ENCODE assay signal across 13 cellular contexts in the genomic region with DNA sequence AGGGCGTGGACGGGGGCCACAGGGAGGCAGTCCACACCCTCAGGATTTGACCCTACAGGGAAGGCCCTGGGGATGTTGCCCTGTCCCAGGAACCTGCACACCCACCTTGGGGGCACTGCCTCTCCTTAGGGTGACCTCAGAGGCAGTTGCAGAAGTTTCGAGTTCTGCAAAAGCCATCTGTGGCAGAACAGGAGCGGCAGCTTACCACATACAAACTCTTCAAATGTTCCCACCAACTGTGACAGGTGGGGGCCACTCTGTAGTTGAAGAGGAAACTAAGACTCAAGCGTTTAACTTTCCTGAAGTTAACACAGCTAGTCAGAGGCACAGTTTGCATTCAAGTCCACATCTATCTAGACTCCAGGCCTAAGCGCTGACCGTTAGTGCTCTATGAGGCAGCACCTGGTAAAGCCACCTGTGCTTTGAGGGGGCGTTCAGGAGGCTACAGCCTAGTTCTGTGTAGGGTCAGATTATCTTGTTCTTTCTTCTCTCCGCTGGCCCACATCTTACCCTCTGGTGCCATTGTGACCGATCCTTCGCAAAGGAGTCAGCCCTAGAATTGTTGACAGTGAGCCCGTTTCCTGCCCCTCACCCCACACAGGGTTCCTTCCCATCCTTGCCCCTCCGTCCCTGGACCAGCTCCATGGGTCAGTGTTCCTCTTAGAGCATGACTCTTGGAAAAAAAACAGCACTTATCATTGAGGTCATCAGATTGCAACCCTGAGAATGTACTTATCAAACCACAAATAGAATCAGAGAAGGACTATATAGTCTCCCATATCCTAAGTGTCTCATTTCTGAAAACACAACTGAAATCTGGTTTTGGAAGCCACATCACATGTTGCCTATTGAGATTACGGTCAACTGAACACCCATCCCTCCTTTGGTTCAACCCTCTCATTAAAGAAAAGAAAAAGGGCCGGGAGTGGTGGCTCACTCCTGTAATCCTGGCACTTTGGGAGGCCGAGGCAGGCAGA. TPM values are rescaled to one million over a fixed set of nuclear protein-coding genes. Genes with fewer than 3 reads are reported as not detected.
DNase-seq lines count a peak whose midpoint lies in the region; ATAC-seq and TF ChIP-seq lines count a peak whose summit lies in the region.
"Had no signal": no experiment of that assay in that cellular context is flagged by ENCODE, and none has a peak within 500 bp of the region (broad histone marks: within the 10 kb centered on the region; RNA-seq: fewer than 3 reads in every experiment).

No MANE protein-coding gene starts in this region.

- H3K4me3 ChIP-seq in BLaER1 = no peak overlapping the region
- H3K4me3 ChIP-seq in IMR-90 (ENCODE audit: insufficient read depth, low read depth, low read length) = no peak overlapping the region
- H3K4me3 ChIP-seq in dorsolateral prefrontal cortex = no peak overlapping the region
- no peak overlapping the region for H3K4me3 ChIP-seq in A673 (ENCODE audit: low read depth, low read length, poor library complexity, severe bottlenecking)

- TF ChIP-seq POLR2A in IMR-90 (IDR thresholded peaks at IDR 0.05; ENCODE audit: low read depth, low read length) = no peak

- H2BK120ac ChIP-seq in IMR-90 (ENCODE audit: low read depth, low read length) = no peak overlapping the region

- no peak overlapping the region for H4K5ac ChIP-seq in IMR-90 (ENCODE audit: low read depth, low read length)

- H3K27ac ChIP-seq in BLaER1 (peak overlapping the region; percentile 33; the same call in 1 of the 2 replicates), IMR-90 (ENCODE audit: insufficient read depth, low read length) (no peak overlapping the region), dorsolateral prefrontal cortex (peak overlapping the region in 49 of 59 donors; percentile 0 to 100 (median 95)), A673 (ENCODE audit: low read depth, low read length, poor library complexity, severe bottlenecking) (no peak overlapping the region)

- no peak overlapping the region for H2BK15ac ChIP-seq in IMR-90 (ENCODE audit: low read depth, low read length)

- CTCF ChIA-PET in IMR-90 (lab: Yijun Ruan, JAX) (no interaction called here), A673 (lab: Charles Lee) (interaction anchor here (0.6 kb wide), 1 partner anchor 186 kb away, joined by 3 read pairs; no protein-coding TSS in a partner anchor)

- in situ Hi-C loops in IMR-90 (cut with MboI; ENCODE audit: low sequenced_read_pairs) = no loop called here

- intact Hi-C loops in IMR-90 (cut with micrococcal nuclease) = no loop called here
- intact Hi-C loops in dorsolateral prefrontal cortex (cut with DNase I) = no loop called here
- intact Hi-C loops in A673 (cut with micrococcal nuclease; ENCODE audit: unreplicated experiment) = no loop called here
- intact Hi-C loops in Right ventricle myocardium inferior (cut with DNase I) = no loop called here

- H3K14ac ChIP-seq in IMR-90 (replicated peaks; ENCODE audit: low read depth, low read length) = no peak overlapping the region

- dilution Hi-C loops in IMR-90 (cut with HindIII; ENCODE audit: low sequenced_read_pairs, unreplicated experiment) = no loop called here

- no peak for TF ChIP-seq RAD21 in IMR-90 (IDR thresholded peaks at IDR 0.05; ENCODE audit: low read length)

- H2AK9ac ChIP-seq in IMR-90 (replicated peaks; ENCODE audit: low read depth, low read length, poor library complexity) = peak overlapping the region; percentile 35

- DNase-seq in IMR-90 = no peak
- DNase-seq in dorsolateral prefrontal cortex = no peak
- no peak for DNase-seq in NCI-H748 treated with DMSO at 0.1 percent for 48 hours (lab: John Stamatoyannopoulos, UW)
- no peak for DNase-seq in A673 (ENCODE audit: low spot score)
- DNase-seq in Right ventricle myocardium inferior (ENCODE audit: missing footprints) = no peak
- DNase-seq: activated CD8-positive, alpha-beta memory T cell treated with anti-CD3 and anti-CD28 coated beads, Interleukin-2, amount 50 U/mL, for 48 hours; CD8-positive, alpha-beta memory T cell; effector memory CD4-positive, alpha-beta T cell; islet precursor cell had no signal

- H2AK5ac ChIP-seq in IMR-90 (ENCODE audit: low read depth, low read length) = no peak overlapping the region

- H3K18ac ChIP-seq in IMR-90 (ENCODE audit: low read depth, low read length) = no peak overlapping the region

- H3K9me1 ChIP-seq in IMR-90 (ENCODE audit: insufficient read depth, low read length) = no peaks in the 10 kb centered on the region

- H3K36me3 ChIP-seq in BLaER1 (no peaks in the 10 kb centered on the region), IMR-90 (ENCODE audit: control insufficient read depth, insufficient read depth, low read length) (no peaks in the 10 kb centered on the region), A673 (ENCODE audit: insufficient read depth, low read length, poor library complexity, severe bottlenecking) (no peaks in the 10 kb centered on the region)

- H4K91ac ChIP-seq in IMR-90 (ENCODE audit: insufficient read depth, low read depth, low read length) = no peak overlapping the region

- H2BK20ac ChIP-seq in IMR-90 (ENCODE audit: low read depth, low read length) = no peak overlapping the region

- H4K20me1 ChIP-seq in BLaER1 = no peaks in the 10 kb centered on the region
- H4K20me1 ChIP-seq in IMR-90 (ENCODE audit: insufficient read depth, low read length) = no peaks in the 10 kb centered on the region

- peaks cover 31% of the 10 kb centered on the region for H3K4me1 ChIP-seq in BLaER1
- H3K4me1 ChIP-seq in IMR-90 (ENCODE audit: control insufficient read depth, insufficient read depth, low read length) = no peaks in the 10 kb centered on the region
- no peaks in the 10 kb centered on the region for H3K4me1 ChIP-seq in A673 (ENCODE audit: insufficient read depth, low read length, poor library complexity, severe bottlenecking)

- no TSS peak for BruUV-seq in IMR-90 (replicated peaks; lab: Mats Ljungman, UMichigan)
- BruUV-seq in A673 (replicated peaks; lab: Mats Ljungman, UMichigan) = no TSS peak

- no peak overlapping the region for H2BK5ac ChIP-seq in IMR-90 (ENCODE audit: low read depth, low read length, poor library complexity, severe bottlenecking)

- ATAC-seq in GM19351 (IDR thresholded peaks at IDR 0.05; ENCODE audit: unreplicated experiment) (peak; percentile 71), IMR-90 (ENCODE audit: low read depth) (no peak), GM21526 (IDR thresholded peaks at IDR 0.05; ENCODE audit: low FRiP score, unreplicated experiment) (no peak), Right ventricle myocardium inferior (no peak)
- ATAC-seq: sciatic nerve had no signal

- H3K9me3 ChIP-seq in BLaER1 = no peaks in the 10 kb centered on the region
- no peaks in the 10 kb centered on the region for H3K9me3 ChIP-seq in IMR-90 (ENCODE audit: control insufficient read depth, insufficient read depth, low read length)
- no peaks in the 10 kb centered on the region for H3K9me3 ChIP-seq in A673 (ENCODE audit: low read depth, low read length, poor library complexity, severe bottlenecking)

- H3K27me3 ChIP-seq in BLaER1 (no peaks in the 10 kb centered on the region), IMR-90 (ENCODE audit: control insufficient read depth, insufficient read depth, low read length) (peaks cover 40% of the 10 kb centered on the region), dorsolateral prefrontal cortex (no peaks in the 10 kb centered on the region), A673 (replicated peaks; ENCODE audit: insufficient read depth, low read depth, low read length, poor library complexity) (no peaks in the 10 kb centered on the region)

- H2AFZ ChIP-seq in IMR-90 (replicated peaks; ENCODE audit: low read length, poor library complexity) = no peak overlapping the region

- POLR2A ChIA-PET in IMR-90 (lab: Charles Lee; ENCODE audit: unreplicated experiment) (no interaction called here), A673 (lab: Charles Lee; ENCODE audit: low non-redundant PET) (interaction anchor here (0.8 kb wide), 1 partner anchor 215 kb away, joined by 4 read pairs; no protein-coding TSS in a partner anchor)

- 69% methylated on average over 6 of the region's 16 CpGs; no CpG with 5 or more reads in 1 of the 2 experiments for WGBS in IMR-90 (ENCODE audit: extremely low coverage in 2 of 2, insufficient read length in 1 of 2), 2 experiments

- H3K23ac ChIP-seq in IMR-90 (ENCODE audit: low read depth, low read length) = no peak overlapping the region

- H3K56ac ChIP-seq in IMR-90 (ENCODE audit: extremely low read depth, insufficient read depth, low read length) = no peak overlapping the region

- no peak overlapping the region for H4K8ac ChIP-seq in IMR-90 (ENCODE audit: low read depth in 2 of 2, low read length in 2 of 2)

- H3K4me2 ChIP-seq in BLaER1 (peak overlapping the region; percentile 80), IMR-90 (ENCODE audit: low read depth, low read length) (no peak overlapping the region)

- no peak overlapping the region for H3K4ac ChIP-seq in IMR-90 (ENCODE audit: low read depth, low read length)

- H3K9ac ChIP-seq in BLaER1 = no peak overlapping the region
- H3K9ac ChIP-seq in IMR-90 (ENCODE audit: low read depth, low read length) = no peak overlapping the region

- TF ChIP-seq CTCF in IMR-90 (conservative IDR thresholded peaks at IDR 0.05; ENCODE audit: low read depth, low read length) = no peak
- no peak for TF ChIP-seq CTCF in dorsolateral prefrontal cortex (IDR thresholded peaks at IDR 0.05 in 54 of 56, conservative IDR thresholded peaks at IDR 0.05 in 2 of 56; ENCODE audit: low read depth in 1 of 56, partially characterized antibody in 56 of 56)
- TF ChIP-seq CTCF in A673 (conservative IDR thresholded peaks at IDR 0.05; ENCODE audit: low read depth, low read length) = no peak

- H3K79me1 ChIP-seq in IMR-90 (ENCODE audit: low read depth in 1 of 2, low read length in 2 of 2) = no peaks in the 10 kb centered on the region

TF ChIP-seq in IMR-90, 13 proteins besides CTCF, POLR2A, EP300 and RAD21 (continues in another document):
- no peak for TF ChIP-seq RCOR1 (IDR thresholded peaks at IDR 0.05; ENCODE audit: insufficient replicate concordance, low read length)
- TF ChIP-seq MXI1 (IDR thresholded peaks at IDR 0.05; ENCODE audit: borderline replicate concordance, low read depth, low read length) = no peak
- no peak for TF ChIP-seq MAZ (IDR thresholded peaks at IDR 0.05; ENCODE audit: borderline replicate concordance, low read depth, low read length)

RNA-seq across cellular contexts. Expression of a gene that starts 45.4 kb away (rescaled TPM):
- total RNA-seq in IMR-90 (2012; rRNA removed) = under 0.01 TPM in 1 of 2 replicates, not detected in the other
- polyA plus RNA-seq in IMR-90 (2012; rRNA removed) = not detected in 2 replicates
- not detected in 2 replicates for polyA plus RNA-seq in IMR-90 (2012; cell fraction: cytosol; rRNA removed)
- polyA plus RNA-seq in IMR-90 (2012; cell fraction: nucleus; rRNA removed; ENCODE audit: low replicate concordance) = not detected in 2 replicates
- 10 to 100 TPM in 20 of 120 experiments, 1 to 10 TPM in 97, under 1 TPM in 3; 0.82 to 20.2 (median 5.1) TPM for total RNA-seq in dorsolateral prefrontal cortex
- total RNA-seq in A673 (2021) = 0.06 and 0.87 TPM in 2 replicates
- total RNA-seq in Right ventricle myocardium inferior = not detected

Comparison
In these comparisons a context has a peak if more than half of its experiments do, and no peak if none do; other contexts are left out.
1. H3K27ac ChIP-seq: peak in BLaER1 (single experiment) and dorsolateral prefrontal cortex (49 of 59); none in IMR-90 (single experiment) and A673 (single experiment).